Comparison of ENCODE assay signal across 10 cellular contexts in the genomic region with DNA sequence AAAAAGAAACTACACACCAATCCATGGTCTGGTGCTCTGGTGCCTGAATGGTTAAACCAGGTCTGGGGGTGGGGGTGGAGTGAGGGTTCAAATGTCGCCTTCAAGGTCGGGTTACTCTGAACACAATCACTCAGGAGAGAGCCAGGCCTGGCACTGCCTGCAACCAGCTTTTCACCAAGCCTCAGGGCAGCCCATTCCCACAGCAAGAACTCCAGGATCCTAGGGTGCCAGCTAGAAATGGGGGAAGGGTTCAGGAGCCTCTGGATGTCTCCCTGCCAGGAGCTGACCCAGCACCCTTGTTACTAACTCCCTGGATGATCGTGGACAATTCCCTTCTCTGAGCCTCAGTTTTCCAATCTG. TPM values are rescaled to one million over a fixed set of nuclear protein-coding genes. Genes with fewer than 3 reads are reported as not detected.
DNase-seq lines count a peak whose midpoint lies in the region; ATAC-seq and TF ChIP-seq lines count a peak whose summit lies in the region.
"Had no signal": no experiment of that assay in that cellular context is flagged by ENCODE, and none has a peak within 500 bp of the region (broad histone marks: within the 10 kb centered on the region; RNA-seq: fewer than 3 reads in every experiment).

No MANE protein-coding gene starts in this region.

- ATAC-seq in HG03175 (IDR thresholded peaks at IDR 0.05; ENCODE audit: unreplicated experiment) (no peak), HG03095 (IDR thresholded peaks at IDR 0.05; ENCODE audit: unreplicated experiment) (no peak)

- H3K27ac Mint-ChIP-seq in CD14-positive monocyte, result peak overlapping the region in 3 of 7 donors; percentile 50 to 56 (median 55)

- DNase-seq in brain microvascular endothelial cell (no peak), CD14-positive monocyte (ENCODE audit: low spot score) (no peak), NCI-H2196 treated with DMSO at 0.1 percent for 48 hours (lab: John Stamatoyannopoulos, UW; ENCODE audit: unreplicated experiment) (no peak)
- DNase-seq: NCI-H1436 treated with DMSO at 0.1 percent for 48 hours had no signal

- H3K27me3 ChIP-seq in brain microvascular endothelial cell (replicated peaks), result no peaks in the 10 kb centered on the region
- H3K27me3 ChIP-seq in layer of hippocampus (ENCODE audit: control insufficient read depth, insufficient read depth, low read length), result no peaks in the 10 kb centered on the region
- H3K27me3 ChIP-seq: SJSA1 had no signal

- peaks cover 2 to 9% (median 5%) of the 10 kb centered on the region in 3 donors for H3K27me3 Mint-ChIP-seq in CD14-positive monocyte (ENCODE audit: low read depth in 3 of 3)

- H3K4me1 Mint-ChIP-seq in CD14-positive monocyte, result peaks cover 34% of the 10 kb centered on the region

- H3K27ac ChIP-seq in HEK293 (ENCODE audit: extremely low read depth, low read depth, low read length) (peak overlapping the region; percentile 59), brain microvascular endothelial cell (peak overlapping the region; percentile 61), layer of hippocampus (ENCODE audit: low read depth, low read length) (peak overlapping the region; percentile 77), skin epidermis (peak overlapping the region in 15 of 21 experiments; percentile 11 to 95 (median 81))

- CTCF ChIA-PET in HEK293 (lab: Yijun Ruan, JAX), result interaction anchor here (0.8 to 1.7 kb wide), 6 partner anchors 18 to 109 kb away, joined by 3 to 4 read pairs (median 4); no protein-coding TSS in a partner anchor

- peaks cover 4 to 6% of the 10 kb centered on the region in 2 donors for H3K36me3 Mint-ChIP-seq in CD14-positive monocyte

- H3K9me3 Mint-ChIP-seq in CD14-positive monocyte, result peaks cover 0 to 2% (median 0%) of the 10 kb centered on the region in 7 donors

- in situ Hi-C loops in brain microvascular endothelial cell (cut with HindIII; ENCODE audit: low pct_ligation_motif_present, low sequenced_read_pairs), result no loop called here

- POLR2A ChIA-PET in HEK293 (lab: Yijun Ruan, JAX), result interaction anchor here (1.0 to 1.3 kb wide), 3 partner anchors 20 to 95 kb away, joined by 3 to 8 read pairs (median 3); partner anchors contain the start of gene SYS1

- intact Hi-C loops in CD14-positive monocyte (cut with micrococcal nuclease), result no loop called here

- peak overlapping the region in 1 of 2 donors; percentile 37 for H3K4me3 Mint-ChIP-seq in CD14-positive monocyte

- no peak overlapping the region for H3K4me3 ChIP-seq in HEK293 (ENCODE audit: low read depth, low read length)
- no peak overlapping the region for H3K4me3 ChIP-seq in brain microvascular endothelial cell (ENCODE audit: low read depth, low read length)
- H3K4me3 ChIP-seq in skin epidermis, result peak overlapping the region in 1 of 7 experiments; percentile 25
- H3K4me3 ChIP-seq: SJSA1 had no signal

- no peaks in the 10 kb centered on the region for H3K9me3 ChIP-seq in HEK293 (ENCODE audit: control insufficient read depth, insufficient read depth, low read depth, low read length)
- H3K9me3 ChIP-seq: SJSA1 had no signal

- H3K4me1 ChIP-seq in HEK293 (ENCODE audit: control insufficient read depth, insufficient read depth, low read length), result peaks cover 31% of the 10 kb centered on the region

- H3K36me3 ChIP-seq in HEK293 (ENCODE audit: control insufficient read depth in 2 of 2, insufficient read depth in 1 of 2, low read length in 2 of 2) (peaks cover 0 to 9% of the 10 kb centered on the region in 2 experiments; a peak in 1 of 3 replicates), brain microvascular endothelial cell (replicated peaks) (peaks cover 29% of the 10 kb centered on the region)

- TF ChIP-seq CTCF in HEK293 (tag by site-specific recombination; IDR thresholded peaks at IDR 0.05) (no peak), brain microvascular endothelial cell (IDR thresholded peaks at IDR 0.05; ENCODE audit: low read depth, low read length, missing control alignments) (no peak), CD14-positive monocyte (IDR thresholded peaks at IDR 0.05) (no peak)

TF ChIP-seq in HEK293, 187 proteins besides CTCF, POLR2A, EP300 and RAD21:
- TF ChIP-seq ZNF114 (tag by site-specific recombination; IDR thresholded peaks at IDR 0.05) (no peak), ZNF747 (tag by site-specific recombination; IDR thresholded peaks at IDR 0.05) (no peak), YY2 (tag by site-specific recombination; IDR thresholded peaks at IDR 0.05) (no peak), MEIS1 (CRISPR knock-in tag; IDR thresholded peaks at IDR 0.05; ENCODE audit: borderline replicate concordance) (no peak), ZNF704 (tag by site-specific recombination; IDR thresholded peaks at IDR 0.05) (no peak), ZNF175 (tag by site-specific recombination; IDR thresholded peaks at IDR 0.05) (no peak), ZNF10 (tag by site-specific recombination; IDR thresholded peaks at IDR 0.05) (no peak), ZNF555 (tag by site-specific recombination; conservative IDR thresholded peaks at IDR 0.05) (no peak), ZNF366 (tag by site-specific recombination; conservative IDR thresholded peaks at IDR 0.05) (no peak), ZNF433 (tag by site-specific recombination; IDR thresholded peaks at IDR 0.05; ENCODE audit: low read depth) (no peak), ZNF624 (tag by site-specific recombination; IDR thresholded peaks at IDR 0.05) (no peak)
- TF ChIP-seq, protein P1, sequence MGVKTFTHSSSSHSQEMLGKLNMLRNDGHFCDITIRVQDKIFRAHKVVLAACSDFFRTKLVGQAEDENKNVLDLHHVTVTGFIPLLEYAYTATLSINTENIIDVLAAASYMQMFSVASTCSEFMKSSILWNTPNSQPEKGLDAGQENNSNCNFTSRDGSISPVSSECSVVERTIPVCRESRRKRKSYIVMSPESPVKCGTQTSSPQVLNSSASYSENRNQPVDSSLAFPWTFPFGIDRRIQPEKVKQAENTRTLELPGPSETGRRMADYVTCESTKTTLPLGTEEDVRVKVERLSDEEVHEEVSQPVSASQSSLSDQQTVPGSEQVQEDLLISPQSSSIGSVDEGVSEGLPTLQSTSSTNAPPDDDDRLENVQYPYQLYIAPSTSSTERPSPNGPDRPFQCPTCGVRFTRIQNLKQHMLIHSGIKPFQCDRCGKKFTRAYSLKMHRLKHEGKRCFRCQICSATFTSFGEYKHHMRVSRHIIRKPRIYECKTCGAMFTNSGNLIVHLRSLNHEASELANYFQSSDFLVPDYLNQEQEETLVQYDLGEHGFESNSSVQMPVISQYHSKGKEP (tag by site-specific recombination; IDR thresholded peaks at IDR 0.05), result no peak

RNA-seq across cellular contexts. Expression of gene SDC4, which starts 6.7 kb away (rescaled TPM):
- 1 to 10 TPM; 1.6 to 1.9 TPM for polyA plus RNA-seq in CD14-positive monocyte

RNA-seq across cellular contexts. Expression of gene SYS1, which starts 21.4 kb away (rescaled TPM):
- 10 to 100 TPM; 22.1 to 23.1 TPM for polyA plus RNA-seq in CD14-positive monocyte

RNA-seq across cellular contexts. Expression of gene MATN4, which starts 33.5 kb away (rescaled TPM):
- not detected for polyA plus RNA-seq in CD14-positive monocyte

RNA-seq across cellular contexts. Expression of gene RBPJL, which starts 34.9 kb away (rescaled TPM):
- polyA plus RNA-seq in CD14-positive monocyte, result not detected

RNA-seq across cellular contexts. Expression of gene TP53TG5, which starts 36.6 kb away (rescaled TPM):
- polyA plus RNA-seq in CD14-positive monocyte, result under 1 TPM in 1 of 2 donors, not detected in 1; 0.11 TPM
